20 cellular contexts compared by ENCODE assay signal in genomic region chr10:106615081-106615480, GRCh38.
A peak's percentile ranks its signal among the peaks of the same experiment; 100 is the strongest.
DNase-seq lines count a peak whose midpoint lies in the region; ATAC-seq and TF ChIP-seq lines count a peak whose summit lies in the region.
"Had no signal": no experiment of that assay in that cellular context is flagged by ENCODE, and none has a peak within 500 bp of the region (broad histone marks: within the 10 kb centered on the region; RNA-seq: fewer than 3 reads in every experiment).

No MANE protein-coding gene starts in this region.

- H3K9me3 Mint-ChIP-seq in chondrocyte (ENCODE audit: low read depth) = no peaks in the 10 kb centered on the region
- H3K9me3 Mint-ChIP-seq: activated B cell treated with CpG ODN at 0.5 μM for 24 hours; activated T-helper 17 cell treated with anti-CD3 and anti-CD28 coated beads, Interleukin-2, amount 50 U/mL, for 72 hours had no signal

- H3K27me3 Mint-ChIP-seq in chondrocyte (ENCODE audit: low read depth) = no peaks in the 10 kb centered on the region
- H3K27me3 Mint-ChIP-seq: activated B cell treated with CpG ODN at 0.5 μM for 24 hours; CD4-positive, alpha-beta memory T cell had no signal

- no peak overlapping the region for H3K4me3 ChIP-seq in fibroblast of the aortic adventitia (ENCODE audit: low read depth, low read length)
- no peak overlapping the region for H3K4me3 ChIP-seq in psoas muscle
- H3K4me3 ChIP-seq: adrenal gland, colonic mucosa, right lobe of liver had no signal

- H3K9me3 ChIP-seq in psoas muscle = no peaks in the 10 kb centered on the region
- H3K9me3 ChIP-seq: adrenal gland, colonic mucosa, right lobe of liver had no signal

- no peak for DNase-seq in left ventricle myocardium superior
- no peak for DNase-seq in cardiac septum (ENCODE audit: low spot score)
- DNase-seq in amniotic stem cell (lab: John Stamatoyannopoulos, UW) = peak; percentile 4
- peak; percentile 62 for DNase-seq in fibroblast of the aortic adventitia (ENCODE audit: low read depth)
- no peak for DNase-seq in chondrocyte (ENCODE audit: low spot score)
- DNase-seq in NCI-H1417 (lab: John Stamatoyannopoulos, UW) = no peak
- DNase-seq in psoas muscle = no peak
- DNase-seq in NK-92 treated with Interleukin-12 subunit alpha and Interleukin-12 subunit beta, amount 100 ng/mL, for 24 hours (lab: John Stamatoyannopoulos, UW) = no peak
- DNase-seq: activated B cell treated with CpG ODN at 0.5 μM for 24 hours; adrenal gland; CD4-positive, alpha-beta memory T cell; colonic mucosa; DMS79 treated with DMSO at 0.1 percent for 48 hours; NCI-H1694 treated with DMSO at 0.1 percent for 48 hours; NCI-H446 treated with DMSO at 0.1 percent for 48 hours; occipital lobe; right lobe of liver; SHP77 treated with DMSO at 0.1 percent for 48 hours; T-helper 1 cell had no signal

- no peak overlapping the region for H3K27ac ChIP-seq in psoas muscle
- H3K27ac ChIP-seq: adrenal gland, colonic mucosa, right lobe of liver had no signal

- H3K4me1 Mint-ChIP-seq in chondrocyte (ENCODE audit: low read depth) = no peaks in the 10 kb centered on the region
- H3K4me1 Mint-ChIP-seq: activated B cell treated with CpG ODN at 0.5 μM for 24 hours; activated T-helper 17 cell treated with anti-CD3 and anti-CD28 coated beads, Interleukin-2, amount 50 U/mL, for 72 hours; CD4-positive, alpha-beta memory T cell had no signal

- 5 to 11% (median 10%) methylated on average over 3 of the region's 3 CpGs for WGBS in psoas muscle, 3 donors

- no peak overlapping the region for H3K4me3 Mint-ChIP-seq in chondrocyte (ENCODE audit: unreplicated experiment)
- H3K4me3 Mint-ChIP-seq: activated B cell treated with CpG ODN at 0.5 μM for 24 hours; activated T-helper 17 cell treated with anti-CD3 and anti-CD28 coated beads, Interleukin-2, amount 50 U/mL, for 72 hours; CD4-positive, alpha-beta memory T cell had no signal

- intact Hi-C loops in left ventricle myocardium superior (cut with micrococcal nuclease) (no loop called here), cardiac septum (cut with DNase I) (no loop called here), psoas muscle (cut with DNase I) (no loop called here)

- H3K36me3 ChIP-seq in psoas muscle (ENCODE audit: insufficient read depth in 1 of 2, low read depth in 1 of 2) = no peaks in the 10 kb centered on the region
- H3K36me3 ChIP-seq: adrenal gland, colonic mucosa, right lobe of liver had no signal

- no peak overlapping the region for H3K27ac Mint-ChIP-seq in chondrocyte (ENCODE audit: unreplicated experiment)
- H3K27ac Mint-ChIP-seq: activated B cell treated with CpG ODN at 0.5 μM for 24 hours; activated T-helper 17 cell treated with anti-CD3 and anti-CD28 coated beads, Interleukin-2, amount 50 U/mL, for 72 hours; CD4-positive, alpha-beta memory T cell had no signal

- no peaks in the 10 kb centered on the region for H3K27me3 ChIP-seq in psoas muscle (ENCODE audit: insufficient read depth in 3 of 3, low read length in 2 of 3)
- H3K27me3 ChIP-seq: adrenal gland, colonic mucosa, right lobe of liver had no signal

- ATAC-seq in left ventricle myocardium superior (peak; percentile 45), psoas muscle (no peak)
- ATAC-seq: activated T-helper 17 cell treated with anti-CD3 and anti-CD28 coated beads, Interleukin-2, amount 50 U/mL, for 72 hours; right lobe of liver had no signal

- TF ChIP-seq CTCF in fibroblast of the aortic adventitia (IDR thresholded peaks at IDR 0.05; ENCODE audit: insufficient read depth, low read length) (no peak), chondrocyte (IDR thresholded peaks at IDR 0.05) (no peak), psoas muscle (IDR thresholded peaks at IDR 0.05) (no peak)

- no peaks in the 10 kb centered on the region for H3K36me3 Mint-ChIP-seq in chondrocyte (ENCODE audit: low read depth)
- H3K36me3 Mint-ChIP-seq: CD4-positive, alpha-beta memory T cell had no signal

- no peaks in the 10 kb centered on the region for H3K4me1 ChIP-seq in psoas muscle
- H3K4me1 ChIP-seq: adrenal gland, colonic mucosa, right lobe of liver had no signal

Comparison
In these comparisons a context has a peak if more than half of its experiments do, and no peak if none do; other contexts are left out.
1. DNase-seq: peak in amniotic stem cell (single experiment) and fibroblast of the aortic adventitia (single experiment); none in left ventricle myocardium superior (single experiment), cardiac septum (single experiment), chondrocyte (single experiment), NCI-H1417 (0 of 3), psoas muscle (0 of 2) and NK-92 treated with Interleukin-12 subunit alpha and Interleukin-12 subunit beta, amount 100 ng/mL, for 24 hours (single experiment).